In the genomic region with DNA sequence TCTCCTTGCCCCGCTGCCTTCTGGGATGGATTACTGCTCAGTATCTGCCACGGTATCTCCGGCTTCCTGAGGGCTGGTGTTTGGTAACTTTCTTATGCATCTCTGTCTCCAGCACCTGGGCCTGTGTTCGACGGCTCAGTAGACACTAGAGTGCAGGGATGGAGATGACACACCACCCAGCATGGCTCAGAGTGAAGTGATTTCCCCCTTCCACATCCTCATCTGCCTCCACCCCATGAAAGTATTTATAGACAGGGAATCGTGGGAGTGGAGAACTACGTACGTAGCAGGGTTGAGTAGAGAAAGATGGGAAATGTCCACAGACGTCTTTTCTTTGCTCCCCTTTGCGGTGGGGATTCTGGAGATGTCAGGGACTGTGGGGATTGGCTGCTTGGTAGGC, we compare ENCODE assay signal across 18 cellular contexts.
"Had no signal": no experiment of that assay in that cellular context is flagged by ENCODE, and none has a peak within 500 bp of the region (broad histone marks: within the 10 kb centered on the region; RNA-seq: fewer than 3 reads in every experiment).

No MANE protein-coding gene starts in this region.

- H3K4me1 Mint-ChIP-seq: brain, endodermal cell, WTC11 had no signal

- ATAC-seq: activated T-helper 17 cell treated with anti-CD3 and anti-CD28 coated beads, Interleukin-2, amount 50 U/mL, for 72 hours; naive thymus-derived CD8-positive, alpha-beta T cell; WTC11 had no signal

- H3K9me3 ChIP-seq: right atrium auricular region, stomach had no signal

- H3K27me3 ChIP-seq: right atrium auricular region, SJSA1, stomach had no signal

- H3K36me3 ChIP-seq: right atrium auricular region, SJSA1, stomach had no signal

- H3K4me3 ChIP-seq: right atrium auricular region, SJSA1, stomach had no signal

- H3K27ac ChIP-seq: epithelial cell of prostate, right atrium auricular region, SJSA1, stomach had no signal

- H3K27me3 Mint-ChIP-seq: activated CD4-positive, alpha-beta memory T cell treated with anti-CD3 and anti-CD28 coated beads for 36 hours; activated T-helper 17 cell treated with anti-CD3 and anti-CD28 coated beads, Interleukin-2, amount 50 U/mL, for 72 hours; memory B cell; naive thymus-derived CD8-positive, alpha-beta T cell; progenitor cell of endocrine pancreas; type B pancreatic cell had no signal

- H3K9me3 Mint-ChIP-seq: activated CD4-positive, alpha-beta memory T cell treated with anti-CD3 and anti-CD28 coated beads for 36 hours; activated T-helper 17 cell treated with anti-CD3 and anti-CD28 coated beads, Interleukin-2, amount 50 U/mL, for 72 hours; brain; endodermal cell; memory B cell; naive thymus-derived CD8-positive, alpha-beta T cell; type B pancreatic cell; WTC11 had no signal

- DNase-seq: activated CD4-positive, alpha-beta memory T cell treated with anti-CD3 and anti-CD28 coated beads for 36 hours; activated CD4-positive, alpha-beta T cell treated with anti-CD3 and anti-CD28 coated beads for 4 hours; activated naive CD4-positive, alpha-beta T cell treated with Interleukin-2 at 50 U/mL for 16 hours; activated T-cell treated with anti-CD3 and anti-CD28 coated beads, Interleukin-2, amount 50 U/mL, for 1 hour; endodermal cell; foreskin fibroblast; hypothalamus; naive thymus-derived CD8-positive, alpha-beta T cell; stomach had no signal

- H3K4me3 Mint-ChIP-seq: activated CD4-positive, alpha-beta memory T cell treated with anti-CD3 and anti-CD28 coated beads for 36 hours; activated T-helper 17 cell treated with anti-CD3 and anti-CD28 coated beads, Interleukin-2, amount 50 U/mL, for 72 hours; brain; endodermal cell; memory B cell; type B pancreatic cell; WTC11 had no signal

- H3K27ac Mint-ChIP-seq: activated CD4-positive, alpha-beta memory T cell treated with anti-CD3 and anti-CD28 coated beads for 36 hours; activated T-helper 17 cell treated with anti-CD3 and anti-CD28 coated beads, Interleukin-2, amount 50 U/mL, for 72 hours; brain; endodermal cell; memory B cell; naive thymus-derived CD8-positive, alpha-beta T cell; progenitor cell of endocrine pancreas; type B pancreatic cell; WTC11 had no signal

- H3K36me3 Mint-ChIP-seq: activated CD4-positive, alpha-beta memory T cell treated with anti-CD3 and anti-CD28 coated beads for 36 hours; brain; memory B cell; naive thymus-derived CD8-positive, alpha-beta T cell; type B pancreatic cell; WTC11 had no signal

- H3K4me1 ChIP-seq: right atrium auricular region, SJSA1 had no signal
